ENCODE assay signal across 1 cellular context in the genomic region with DNA sequence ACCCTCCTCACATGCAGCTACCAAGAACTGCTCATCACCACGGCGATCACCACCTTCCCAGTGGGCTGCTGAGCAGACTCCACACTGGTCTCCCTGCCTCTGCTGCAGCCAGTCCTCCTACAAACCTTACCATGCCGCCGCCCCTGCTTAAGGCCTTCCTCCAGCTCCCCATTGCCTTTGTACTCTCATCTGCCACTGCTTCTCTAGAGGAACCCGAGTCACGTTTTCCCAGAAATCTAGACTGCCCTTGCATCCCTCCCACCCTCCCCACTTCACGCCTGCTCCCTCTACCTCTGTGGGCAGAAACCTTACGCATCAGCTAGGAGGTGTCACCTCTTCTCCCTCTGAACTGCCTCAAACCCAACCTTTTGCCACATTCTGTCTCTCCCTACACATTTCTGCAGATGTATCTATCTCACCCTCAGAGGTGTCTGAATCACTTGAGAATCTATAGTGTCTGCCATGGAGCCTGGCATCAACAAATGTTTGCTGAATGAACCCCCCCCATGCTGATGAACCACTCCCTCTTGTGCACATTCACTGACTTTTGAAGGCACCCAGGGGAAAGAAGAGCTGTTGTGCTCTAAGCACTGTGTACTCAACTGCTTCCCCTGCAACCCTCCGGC.
TF ChIP-seq lines count a peak whose summit lies in the region.

No MANE protein-coding gene starts in this region.

TF ChIP-seq in HepG2, 621 proteins besides CTCF, POLR2A, EP300 and RAD21:
- 0 out of 2 replicates have a peak, but pooled peaks have one; percentile 26 for TF ChIP-seq ZNF431 (CRISPR knock-in tag; IDR thresholded peaks at IDR 0.05; ENCODE audit: borderline replicate concordance, low read depth)
- TF ChIP-seq ZNF296 (CRISPR knock-in tag; conservative IDR thresholded peaks at IDR 0.05) = no peak
